ENCODE assay signal across 8 cellular contexts in the genomic region with DNA sequence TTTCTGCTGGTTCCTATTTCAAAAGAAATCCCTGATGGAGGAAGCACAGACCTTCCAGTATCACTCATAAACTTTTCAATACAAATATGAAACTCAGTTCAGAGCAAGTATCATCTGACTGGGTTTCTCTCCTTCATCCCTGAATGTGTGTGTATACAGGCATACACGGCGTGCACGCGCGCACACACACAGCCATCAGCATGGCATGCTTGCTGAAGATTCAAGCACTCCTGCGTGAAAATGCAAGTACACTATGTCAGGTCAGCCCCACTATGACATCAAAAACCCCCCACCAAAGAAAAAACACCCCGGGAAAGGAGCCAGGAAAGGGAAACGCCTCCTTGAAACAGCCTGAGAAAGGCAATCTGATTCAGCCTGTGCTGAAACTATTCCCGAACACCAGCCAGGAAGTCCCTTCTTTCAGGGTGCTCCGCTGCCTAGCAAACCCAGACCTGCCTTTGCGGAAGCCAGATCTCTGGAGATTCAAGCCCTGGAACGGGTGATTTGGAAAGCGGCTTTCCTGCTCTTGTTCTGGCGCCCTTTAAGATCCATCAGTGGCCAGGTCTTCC. TPM values are rescaled to one million over a fixed set of nuclear protein-coding genes. Genes with fewer than 3 reads are reported as not detected.
DNase-seq lines count a peak whose midpoint lies in the region; ATAC-seq, FAIRE-seq and TF ChIP-seq lines count a peak whose summit lies in the region.

No MANE protein-coding gene starts in this region.

- H3K27ac ChIP-seq in AG04450 (ENCODE audit: low read depth, low read length) (peak overlapping the region; percentile 63), iPS-20b (ENCODE audit: low read length) (peak overlapping the region; percentile 73), small intestine (ENCODE audit: low read depth in 1 of 2, low read length in 1 of 2) (peak overlapping the region in 1 of 2 donors; percentile 46)

- peak overlapping the region; percentile 66 for H3K4me3 ChIP-seq in AG04450 (ENCODE audit: low read depth, low read length)
- peak overlapping the region; percentile 38 for H3K4me3 ChIP-seq in astrocyte of the spinal cord (ENCODE audit: low read depth, low read length)
- H3K4me3 ChIP-seq in iPS-20b (ENCODE audit: low read length) = peak overlapping the region; percentile 96
- peak overlapping the region; percentile 8 to 40 for H3K4me3 ChIP-seq in small intestine (ENCODE audit: low read depth in 1 of 2, low read length in 2 of 2)

- H3K9ac ChIP-seq in iPS-20b (ENCODE audit: low read depth, low read length) = peak overlapping the region; percentile 96

- CTCF ChIA-PET in AG04450 (lab: Charles Lee) = interaction anchor here (0.8 to 18.3 kb wide), 4 partner anchors 7 to 76 kb away, joined by 3 to 454 read pairs (median 10); no protein-coding TSS in a partner anchor

- WGBS in small intestine, 3 donors = 6 to 16% (median 10%) methylated on average over 14 of the region's 14 CpGs

- DNase-seq in AG04450 (ENCODE audit: low read depth, low spot score) (no peak), GM18507 (ENCODE audit: extremely low spot score, insufficient read length, low read depth) (no peak), astrocyte of the spinal cord (ENCODE audit: low read depth, low spot score) (peak; percentile 54), small intestine (peak; percentile 50)

- ATAC-seq in HG03571 (IDR thresholded peaks at IDR 0.05; ENCODE audit: unreplicated experiment) (peak; percentile 24), GM21825 (IDR thresholded peaks at IDR 0.05; ENCODE audit: unreplicated experiment) (no peak), GM18520 (IDR thresholded peaks at IDR 0.05; ENCODE audit: unreplicated experiment) (no peak)

- H3K27me3 ChIP-seq in AG04450 (ENCODE audit: control insufficient read depth, insufficient read depth, low read length) (no peaks in the 10 kb centered on the region), iPS-20b (ENCODE audit: insufficient read depth, low read length) (no peaks in the 10 kb centered on the region), small intestine (ENCODE audit: control insufficient read depth in 2 of 2, insufficient read depth in 2 of 2, low read length in 2 of 2) (no peaks in the 10 kb centered on the region)

- H3K4me1 ChIP-seq in iPS-20b (ENCODE audit: insufficient read depth, low read length) = peaks cover 3% of the 10 kb centered on the region; the same call in 1 of the 2 replicates
- peaks cover 0 to 3% of the 10 kb centered on the region in 2 donors for H3K4me1 ChIP-seq in small intestine (ENCODE audit: control insufficient read depth in 2 of 2, insufficient read depth in 1 of 2, low read depth in 1 of 2, low read length in 1 of 2)

- TF ChIP-seq CTCF in AG04450 (IDR thresholded peaks at IDR 0.05; ENCODE audit: low read depth, low read length) (no peak), astrocyte of the spinal cord (IDR thresholded peaks at IDR 0.05; ENCODE audit: low read depth, low read length) (no peak)

- H3K36me3 ChIP-seq in iPS-20b (ENCODE audit: insufficient read depth, low read depth, low read length) (no peaks in the 10 kb centered on the region), small intestine (ENCODE audit: control insufficient read depth in 2 of 2, insufficient read depth in 2 of 2, low read length in 2 of 2) (no peaks in the 10 kb centered on the region)

- in situ Hi-C loops in astrocyte of the spinal cord (cut with HindIII; ENCODE audit: low sequenced_read_pairs) = no loop called here

- POLR2A ChIA-PET in AG04450 (lab: Yijun Ruan, JAX) = interaction anchor here (1.2 kb wide), 1 partner anchor 75 kb away, joined by 6 read pairs; no protein-coding TSS in a partner anchor

- FAIRE-seq in GM18507 (lab: Jason Lieb, UNC) (peak; percentile 15), small intestine (lab: Jason Lieb, UNC) (no peak)

- peaks cover 4% of the 10 kb centered on the region for H3K9me3 ChIP-seq in AG04450 (ENCODE audit: control insufficient read depth, insufficient read depth, low read length)
- H3K9me3 ChIP-seq in iPS-20b (ENCODE audit: insufficient read depth, low read depth, low read length) = no peaks in the 10 kb centered on the region
- H3K9me3 ChIP-seq in small intestine (ENCODE audit: control insufficient read depth, low read depth) = no peaks in the 10 kb centered on the region

RNA-seq across cellular contexts. Expression of gene KLHL3, which starts 0.8 kb away (rescaled TPM):
- polyA plus RNA-seq in AG04450 (2011; rRNA removed) (2.1 and 2.2 TPM in 2 replicates), small intestine (1 to 10 TPM in 1 of 3 donors, under 1 TPM in 2; 0.67 to 2.8 (median 0.81) TPM)
- 8.8 and 12.6 TPM in 2 replicates for polyA minus RNA-seq in AG04450 (2011; rRNA and poly(A)+ RNA removed)

RNA-seq across cellular contexts. Expression of gene HNRNPA0, which starts 19.1 kb away (rescaled TPM):
- polyA plus RNA-seq in AG04450 (2011; rRNA removed) = 11.6 and 13.5 TPM in 2 replicates
- polyA minus RNA-seq in AG04450 (2011; rRNA and poly(A)+ RNA removed) = 6.0 and 7.5 TPM in 2 replicates
- 10 to 100 TPM; 17.6 to 38.6 (median 17.7) TPM for polyA plus RNA-seq in small intestine

Comparison
In these comparisons a context has a peak if more than half of its experiments do, and no peak if none do; other contexts are left out.
1. DNase-seq: peak in astrocyte of the spinal cord (single experiment) and small intestine (single experiment); none in AG04450 (single experiment) and GM18507 (single experiment).
2. H3K4me3 ChIP-seq: peak in every context shown above with its lines; median percentile 96 in iPS-20b; 66 in AG04450; 38 in astrocyte of the spinal cord; 24 in small intestine.